1 cellular context compared by ENCODE assay signal in the genomic region with DNA sequence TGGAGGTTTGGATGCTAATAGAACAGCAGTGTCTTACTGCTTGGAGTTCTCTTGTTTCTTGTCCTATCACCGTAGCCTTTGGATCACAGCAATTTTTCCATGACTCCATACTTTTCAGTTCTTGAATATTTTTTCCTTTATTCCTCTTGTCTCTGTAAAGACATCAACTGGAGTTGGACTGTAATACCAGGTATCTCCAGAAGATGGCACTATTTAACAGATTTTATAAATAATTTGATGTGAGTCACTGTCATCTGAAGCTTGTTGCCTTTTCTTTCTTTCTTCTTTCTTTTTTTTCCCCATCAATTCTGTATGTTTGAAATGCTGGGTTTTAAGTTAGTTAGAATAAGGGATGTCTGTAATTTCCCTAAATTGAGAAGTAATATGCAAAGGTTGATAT.
TF ChIP-seq lines count a peak whose summit lies in the region.

No MANE protein-coding gene starts in this region.

TF ChIP-seq in WTC11, 78 proteins besides CTCF, POLR2A, EP300 and RAD21 (continued from another document):
- TF ChIP-seq, protein P1, sequence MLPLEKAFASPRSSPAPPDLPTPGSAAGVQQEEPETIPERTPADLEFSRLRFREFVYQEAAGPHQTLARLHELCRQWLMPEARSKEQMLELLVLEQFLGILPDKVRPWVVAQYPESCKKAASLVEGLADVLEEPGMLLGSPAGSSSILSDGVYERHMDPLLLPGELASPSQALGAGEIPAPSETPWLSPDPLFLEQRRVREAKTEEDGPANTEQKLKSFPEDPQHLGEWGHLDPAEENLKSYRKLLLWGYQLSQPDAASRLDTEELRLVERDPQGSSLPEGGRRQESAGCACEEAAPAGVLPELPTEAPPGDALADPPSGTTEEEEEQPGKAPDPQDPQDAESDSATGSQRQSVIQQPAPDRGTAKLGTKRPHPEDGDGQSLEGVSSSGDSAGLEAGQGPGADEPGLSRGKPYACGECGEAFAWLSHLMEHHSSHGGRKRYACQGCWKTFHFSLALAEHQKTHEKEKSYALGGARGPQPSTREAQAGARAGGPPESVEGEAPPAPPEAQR (CRISPR knock-in tag; IDR thresholded peaks at IDR 0.05): no peak
- no peak for TF ChIP-seq SP1 (CRISPR knock-in tag; conservative IDR thresholded peaks at IDR 0.05)
- TF ChIP-seq, protein P2, sequence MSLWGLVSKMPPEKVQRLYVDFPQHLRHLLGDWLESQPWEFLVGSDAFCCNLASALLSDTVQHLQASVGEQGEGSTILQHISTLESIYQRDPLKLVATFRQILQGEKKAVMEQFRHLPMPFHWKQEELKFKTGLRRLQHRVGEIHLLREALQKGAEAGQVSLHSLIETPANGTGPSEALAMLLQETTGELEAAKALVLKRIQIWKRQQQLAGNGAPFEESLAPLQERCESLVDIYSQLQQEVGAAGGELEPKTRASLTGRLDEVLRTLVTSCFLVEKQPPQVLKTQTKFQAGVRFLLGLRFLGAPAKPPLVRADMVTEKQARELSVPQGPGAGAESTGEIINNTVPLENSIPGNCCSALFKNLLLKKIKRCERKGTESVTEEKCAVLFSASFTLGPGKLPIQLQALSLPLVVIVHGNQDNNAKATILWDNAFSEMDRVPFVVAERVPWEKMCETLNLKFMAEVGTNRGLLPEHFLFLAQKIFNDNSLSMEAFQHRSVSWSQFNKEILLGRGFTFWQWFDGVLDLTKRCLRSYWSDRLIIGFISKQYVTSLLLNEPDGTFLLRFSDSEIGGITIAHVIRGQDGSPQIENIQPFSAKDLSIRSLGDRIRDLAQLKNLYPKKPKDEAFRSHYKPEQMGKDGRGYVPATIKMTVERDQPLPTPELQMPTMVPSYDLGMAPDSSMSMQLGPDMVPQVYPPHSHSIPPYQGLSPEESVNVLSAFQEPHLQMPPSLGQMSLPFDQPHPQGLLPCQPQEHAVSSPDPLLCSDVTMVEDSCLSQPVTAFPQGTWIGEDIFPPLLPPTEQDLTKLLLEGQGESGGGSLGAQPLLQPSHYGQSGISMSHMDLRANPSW (CRISPR knock-in tag; conservative IDR thresholded peaks at IDR 0.05; ENCODE audit: low read depth): no peak
- no peak for TF ChIP-seq ETV6 (CRISPR knock-in tag; IDR thresholded peaks at IDR 0.05)
- no peak for TF ChIP-seq SMAD3 (CRISPR knock-in tag; IDR thresholded peaks at IDR 0.05; ENCODE audit: borderline replicate concordance)
- TF ChIP-seq, protein P3, sequence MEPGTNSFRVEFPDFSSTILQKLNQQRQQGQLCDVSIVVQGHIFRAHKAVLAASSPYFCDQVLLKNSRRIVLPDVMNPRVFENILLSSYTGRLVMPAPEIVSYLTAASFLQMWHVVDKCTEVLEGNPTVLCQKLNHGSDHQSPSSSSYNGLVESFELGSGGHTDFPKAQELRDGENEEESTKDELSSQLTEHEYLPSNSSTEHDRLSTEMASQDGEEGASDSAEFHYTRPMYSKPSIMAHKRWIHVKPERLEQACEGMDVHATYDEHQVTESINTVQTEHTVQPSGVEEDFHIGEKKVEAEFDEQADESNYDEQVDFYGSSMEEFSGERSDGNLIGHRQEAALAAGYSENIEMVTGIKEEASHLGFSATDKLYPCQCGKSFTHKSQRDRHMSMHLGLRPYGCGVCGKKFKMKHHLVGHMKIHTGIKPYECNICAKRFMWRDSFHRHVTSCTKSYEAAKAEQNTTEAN (CRISPR knock-in tag; IDR thresholded peaks at IDR 0.05): no peak
- no peak for TF ChIP-seq ZNF219 (CRISPR knock-in tag; IDR thresholded peaks at IDR 0.05; ENCODE audit: borderline replicate concordance)
- TF ChIP-seq, protein P4, sequence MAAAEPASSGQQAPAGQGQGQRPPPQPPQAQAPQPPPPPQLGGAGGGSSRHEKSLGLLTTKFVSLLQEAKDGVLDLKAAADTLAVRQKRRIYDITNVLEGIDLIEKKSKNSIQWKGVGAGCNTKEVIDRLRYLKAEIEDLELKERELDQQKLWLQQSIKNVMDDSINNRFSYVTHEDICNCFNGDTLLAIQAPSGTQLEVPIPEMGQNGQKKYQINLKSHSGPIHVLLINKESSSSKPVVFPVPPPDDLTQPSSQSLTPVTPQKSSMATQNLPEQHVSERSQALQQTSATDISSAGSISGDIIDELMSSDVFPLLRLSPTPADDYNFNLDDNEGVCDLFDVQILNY (CRISPR knock-in tag; IDR thresholded peaks at IDR 0.05): no peak
- no peak for TF ChIP-seq ZNF396 (CRISPR knock-in tag; IDR thresholded peaks at IDR 0.05; ENCODE audit: borderline replicate concordance)
